29 cellular contexts compared by ENCODE assay signal in genomic region chr17:5948811-5949210, GRCh38.
"Had no signal": no experiment of that assay in that cellular context is flagged by ENCODE, and none has a peak within 500 bp of the region (broad histone marks: within the 10 kb centered on the region; RNA-seq: fewer than 3 reads in every experiment).

No MANE protein-coding gene starts in this region.

- H3K27me3 ChIP-seq: ascending aorta, body of pancreas, brain microvascular endothelial cell, cardiac muscle cell had no signal

- H3K9me3 ChIP-seq: adrenal gland, ascending aorta, body of pancreas had no signal

- DNase-seq: activated effector memory CD4-positive, alpha-beta T cell treated with anti-CD3 and anti-CD28 coated beads, Interleukin-2, amount 50 U/mL, for 16 hours; activated effector memory CD4-positive, alpha-beta T cell treated with Interleukin-2 at 50 U/mL for 16 hours; activated gamma-delta T cell; activated gamma-delta T cell treated with Interleukin-2 at 50 U/mL for 16 hours; activated naive CD4-positive, alpha-beta T cell; activated naive CD4-positive, alpha-beta T cell treated with anti-CD3 and anti-CD28 coated beads for 36 hours; activated naive CD4-positive, alpha-beta T cell treated with anti-CD3 and anti-CD28 coated beads, Interleukin-2, amount 10 ng/mL, durations not matched to agents 7 days and 5 days; activated naive CD4-positive, alpha-beta T cell treated with anti-CD3 and anti-CD28 coated beads, Interleukin-2, amount 50 U/mL, for 16 hours; activated naive CD4-positive, alpha-beta T cell treated with Interleukin-2 at 50 U/mL for 16 hours; activated naive CD8-positive, alpha-beta T cell treated with anti-CD3 and anti-CD28 coated beads for 36 hours; activated naive CD8-positive, alpha-beta T cell treated with anti-CD3 and anti-CD28 coated beads, Interleukin-2, amount 10 ng/mL, durations not matched to agents 7 days and 5 days; activated naive CD8-positive, alpha-beta T cell treated with anti-CD3 and anti-CD28 coated beads, Interleukin-2, amount 50 U/mL, for 24 hours; activated T-cell treated with anti-CD3 and anti-CD28 coated beads, Interleukin-2, amount 50 U/mL, for 24 hours; activated T-cell treated with anti-CD3 and anti-CD28 coated beads, Interleukin-2, amount 50 U/mL, for 4 hours; activated T-cell treated with anti-CD3 and anti-CD28 coated beads, Interleukin-2, amount 50 U/mL, for 48 hours; activated T-cell treated with anti-CD3 and anti-CD28 coated beads, Interleukin-2, amount 50 U/mL, for 72 hours; adrenal gland; amniotic stem cell; amygdala; anterior cingulate cortex; aorta; body of pancreas; brain microvascular endothelial cell; caudate nucleus; central memory CD4-positive, alpha-beta T cell; cerebellar nuclear complex had no signal

- H3K4me3 ChIP-seq: adrenal gland, ascending aorta, body of pancreas, breast epithelium, cardiac muscle cell had no signal

- H3K36me3 ChIP-seq: adrenal gland, ascending aorta, brain microvascular endothelial cell, breast epithelium, cardiac muscle cell had no signal

- H3K27ac ChIP-seq: adrenal gland, ascending aorta, body of pancreas, brain microvascular endothelial cell, breast epithelium, cardiac muscle cell had no signal

- H3K4me1 ChIP-seq: adrenal gland, ascending aorta, body of pancreas, breast epithelium had no signal
